Comparison of ENCODE assay signal across 16 cellular contexts in the genomic region with DNA sequence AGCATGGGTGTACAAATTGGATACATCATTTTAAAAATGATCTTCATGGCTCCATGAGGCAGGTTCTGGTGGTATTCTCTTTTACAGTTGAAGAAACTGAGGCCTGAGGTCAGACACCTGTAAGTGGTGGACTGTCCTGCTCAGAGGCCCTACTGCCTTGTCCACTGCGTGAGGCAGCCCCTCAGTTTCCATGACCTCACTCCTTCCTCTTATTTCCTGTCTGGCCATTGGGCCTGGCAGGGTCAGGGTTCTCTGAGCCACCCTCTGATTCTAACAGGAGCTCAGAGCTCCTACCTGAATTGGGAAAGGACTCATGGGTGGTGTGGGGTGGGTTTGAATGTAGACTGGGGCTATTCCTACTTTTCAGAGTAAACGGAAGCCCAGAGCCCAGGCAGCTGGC.
"Had no signal": no experiment of that assay in that cellular context is flagged by ENCODE, and none has a peak within 500 bp of the region (broad histone marks: within the 10 kb centered on the region; RNA-seq: fewer than 3 reads in every experiment).

No MANE protein-coding gene starts in this region.

- H3K9me3 ChIP-seq: gastrocnemius medialis, heart right ventricle, ovary, right lobe of liver, thyroid gland had no signal

- H3K4me3 ChIP-seq: cardiac muscle cell, gastrocnemius medialis, heart right ventricle, ovary, right lobe of liver, smooth muscle cell, thyroid gland had no signal

- DNase-seq: activated CD4-positive, alpha-beta T cell treated with anti-CD3 and anti-CD28 coated beads, Interleukin-2, amount 50 U/mL, for 48 hours; activated effector memory CD4-positive, alpha-beta T cell treated with anti-CD3 and anti-CD28 coated beads, Interleukin-2, amount 50 U/mL, for 16 hours; activated T-cell treated with anti-CD3 and anti-CD28 coated beads, Interleukin-2, amount 50 U/mL, for 4 hours; effector CD4-positive, alpha-beta T cell; gastrocnemius medialis; heart right ventricle; islet precursor cell; mesendoderm; ovary; right lobe of liver; T-helper 9 cell; thyroid gland had no signal

- H3K27ac ChIP-seq: cardiac muscle cell, gastrocnemius medialis, ovary, right lobe of liver had no signal

- H3K36me3 ChIP-seq: ovary had no signal

- H3K4me3 Mint-ChIP-seq: activated naive CD4-positive, alpha-beta T cell treated with anti-CD3 and anti-CD28 coated beads, Interleukin-2, amount 50 U/mL, for 24 hours; activated T-cell treated with anti-CD3 and anti-CD28 coated beads, Interleukin-2, amount 50 U/mL, for 4 hours had no signal

- H3K27me3 ChIP-seq: cardiac muscle cell, gastrocnemius medialis, heart right ventricle, ovary, right lobe of liver, thyroid gland had no signal

- H3K4me1 ChIP-seq: right lobe of liver had no signal

- H3K4me2 ChIP-seq: smooth muscle cell had no signal

- H3K27me3 Mint-ChIP-seq: activated naive CD4-positive, alpha-beta T cell treated with anti-CD3 and anti-CD28 coated beads, Interleukin-2, amount 50 U/mL, for 24 hours had no signal

- H3K9me3 Mint-ChIP-seq: activated naive CD4-positive, alpha-beta T cell treated with anti-CD3 and anti-CD28 coated beads, Interleukin-2, amount 50 U/mL, for 24 hours; activated T-cell treated with anti-CD3 and anti-CD28 coated beads, Interleukin-2, amount 50 U/mL, for 4 hours had no signal

- ATAC-seq: activated T-cell treated with anti-CD3 and anti-CD28 coated beads, Interleukin-2, amount 50 U/mL, for 4 hours; gastrocnemius medialis; heart right ventricle; left lobe of liver; right lobe of liver had no signal

- H3K27ac Mint-ChIP-seq: activated naive CD4-positive, alpha-beta T cell treated with anti-CD3 and anti-CD28 coated beads, Interleukin-2, amount 50 U/mL, for 24 hours had no signal
